14 cellular contexts compared by ENCODE assay signal in the genomic region with DNA sequence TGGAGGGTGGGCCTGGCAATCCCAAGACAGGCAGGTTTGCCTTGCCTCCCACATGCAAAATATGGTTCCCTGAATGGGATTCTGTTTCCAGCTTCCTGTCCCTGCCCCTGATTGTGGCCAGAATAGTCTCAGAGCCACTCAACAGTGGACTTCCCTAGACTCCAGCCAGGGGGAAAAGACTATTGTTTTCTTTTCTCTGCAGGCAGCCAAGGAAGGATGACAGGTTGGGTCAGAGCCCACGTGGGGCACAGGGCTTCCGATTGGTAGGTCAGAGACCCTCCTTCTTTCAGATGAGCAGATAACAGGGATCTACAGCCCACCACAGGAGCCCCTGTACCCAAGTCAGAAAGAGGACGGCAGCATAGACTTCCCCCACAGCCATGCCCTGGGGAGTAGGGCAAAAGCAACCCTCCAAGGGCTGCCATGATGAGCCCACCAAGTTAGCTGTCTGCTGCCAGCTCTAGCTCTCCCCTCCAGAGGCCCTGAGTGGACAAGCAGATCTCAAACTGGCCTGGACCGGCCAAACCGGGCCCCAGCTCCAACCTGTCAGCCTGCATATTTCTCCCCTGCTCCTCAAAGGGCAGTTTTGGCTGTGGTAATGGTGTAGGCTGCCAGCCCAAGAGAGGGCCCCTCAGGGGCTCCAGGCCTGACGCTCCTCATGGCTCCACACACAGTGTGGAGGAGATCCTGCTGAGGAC. TPM values are rescaled to one million over a fixed set of nuclear protein-coding genes. Genes with fewer than 3 reads are reported as not detected.
DNase-seq lines count a peak whose midpoint lies in the region; ATAC-seq and TF ChIP-seq lines count a peak whose summit lies in the region.
"Had no signal": no experiment of that assay in that cellular context is flagged by ENCODE, and none has a peak within 500 bp of the region (broad histone marks: within the 10 kb centered on the region; RNA-seq: fewer than 3 reads in every experiment).

No MANE protein-coding gene starts in this region.

- no peak for ATAC-seq in HG02798 (IDR thresholded peaks at IDR 0.05; ENCODE audit: poor library complexity, unreplicated experiment)
- ATAC-seq: HepG2 had no signal

- peaks cover 67% of the 10 kb centered on the region for H3K4me1 ChIP-seq in left ventricle myocardium inferior

- H3K27me3 ChIP-seq in left ventricle myocardium inferior (ENCODE audit: low read depth) = no peaks in the 10 kb centered on the region

- intact Hi-C loops in left ventricle myocardium inferior (cut with micrococcal nuclease) = loop anchor here (10.0 kb wide), 1 partner anchor 64 kb away; the partner anchor contains the start of gene POC1A

- DNase-seq in NCI-H146 (lab: John Stamatoyannopoulos, UW) (peak; percentile 19), NCI-H146 treated with DMSO at 0.1 percent for 48 hours (lab: John Stamatoyannopoulos, UW; ENCODE audit: unreplicated experiment) (no peak), left ventricle myocardium inferior (no peak), kidney glomerular epithelial cell (lab: John Stamatoyannopoulos, UW) (no peak), coronary artery (ENCODE audit: low spot score) (no peak)
- DNase-seq: aorta, glutamatergic neuron, NCI-H774, nucleus accumbens had no signal

- H3K9me3 ChIP-seq in left ventricle myocardium inferior (replicated peaks) = no peaks in the 10 kb centered on the region

- peaks cover 20% of the 10 kb centered on the region for H3K36me3 ChIP-seq in left ventricle myocardium inferior

- H3K27ac ChIP-seq in VCaP (peak overlapping the region; percentile 64), left ventricle myocardium inferior (replicated peaks) (peak overlapping the region; percentile 86), skin epidermis (peak overlapping the region in 18 of 21 experiments; percentile 22 to 80 (median 71)), coronary artery (peak overlapping the region in 1 of 2 donors; percentile 69)
- H3K27ac ChIP-seq: 22Rv1 had no signal

- peak overlapping the region; percentile 42 for H3K4me3 ChIP-seq in left ventricle myocardium inferior
- no peak overlapping the region for H3K4me3 ChIP-seq in skin epidermis
- no peak overlapping the region for H3K4me3 ChIP-seq in coronary artery

- TF ChIP-seq CTCF in VCaP (conservative IDR thresholded peaks at IDR 0.05) (no peak), left ventricle myocardium inferior (IDR thresholded peaks at IDR 0.05; ENCODE audit: borderline replicate concordance) (peak; percentile 33), coronary artery (IDR thresholded peaks at IDR 0.05) (no peak)

RNA-seq across cellular contexts. Expression of gene TLR9, which starts 6.3 kb away (rescaled TPM):
- total RNA-seq in left ventricle myocardium inferior = 0.66 TPM
- total RNA-seq: HepG2 had no signal

RNA-seq across cellular contexts. Expression of gene TWF2, which starts 19.9 kb away (rescaled TPM):
- total RNA-seq in left ventricle myocardium inferior = 115 TPM

RNA-seq across cellular contexts. Expression of gene ALAS1, which starts 21.1 kb away (rescaled TPM):
- 180 TPM for total RNA-seq in left ventricle myocardium inferior

RNA-seq across cellular contexts. Expression of gene PPM1M, which starts 26.5 kb away (rescaled TPM):
- 9.2 TPM for total RNA-seq in left ventricle myocardium inferior

RNA-seq across cellular contexts. Expression of gene WDR82, which starts 59.3 kb away (rescaled TPM):
- 61.6 TPM for total RNA-seq in left ventricle myocardium inferior
